Comparison of ENCODE assay signal across 19 cellular contexts in the genomic region with DNA sequence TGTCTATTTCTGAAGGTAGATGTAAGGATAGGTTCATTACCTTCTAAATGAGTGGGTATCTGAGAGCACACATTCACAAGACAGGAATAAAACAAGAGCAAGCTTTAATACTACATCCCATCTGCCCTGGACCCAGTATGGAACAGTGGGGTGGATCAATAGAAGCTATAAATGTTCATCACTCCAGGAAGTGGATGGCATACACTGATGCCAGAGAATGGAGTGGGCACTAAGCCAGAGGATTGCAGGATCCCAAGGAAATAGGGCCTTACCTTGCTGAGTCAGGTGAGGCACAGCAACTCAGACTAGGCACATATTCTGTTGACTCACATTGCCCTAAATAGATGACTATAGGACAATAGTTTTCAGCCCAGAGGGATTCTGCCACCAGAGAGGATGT.
"Had no signal": no experiment of that assay in that cellular context is flagged by ENCODE, and none has a peak within 500 bp of the region (broad histone marks: within the 10 kb centered on the region; RNA-seq: fewer than 3 reads in every experiment).

No MANE protein-coding gene starts in this region.

- H3K4me3 ChIP-seq: colonic mucosa, left ventricle myocardium inferior, lower lobe of right lung, psoas muscle, testis, tibial nerve had no signal

- ATAC-seq: foreskin keratinocyte; left cardiac atrium; lower lobe of right lung; natural killer cell treated with Interleukin-12 subunit alpha and Interleukin-12 subunit beta and Interleukin-15 and Interleukin-18, amount 100 ng/mL, for 72 hours; psoas muscle; sciatic nerve; stimulated activated naive B cell treated with anti-CD40 and anti-IgM and Interleukin-4, amounts not matched to agents 10 μg/mL and 1 μg/mL and 100 μg/mL, for 72 hours; stimulated activated naive CD8-positive, alpha-beta T cell treated with anti-CD3 and anti-CD28 coated beads, Interleukin-15, amount 100 ng/mL, for 72 hours had no signal

- DNase-seq: colonic mucosa; dermis blood vessel endothelial cell; erythroblast; foreskin keratinocyte; immature natural killer cell; left cardiac atrium; left ventricle myocardium inferior; lower lobe of right lung; psoas muscle; stimulated activated CD4-positive, alpha-beta T cell treated with anti-CD3 and anti-CD28 coated beads, Interleukin-2, amount 100 ng/mL, for 24 hours; stimulated activated CD4-positive, alpha-beta T cell treated with anti-CD3 and anti-CD28 coated beads, Interleukin-4, amount 100 ng/mL, for 4 hours; stimulated activated naive B cell treated with anti-CD40 and anti-IgM and Interleukin-4, amounts not matched to agents 10 μg/mL and 1 μg/mL and 100 μg/mL, for 72 hours; stimulated activated naive CD8-positive, alpha-beta T cell treated with anti-CD3 and anti-CD28 coated beads, Interleukin-15, amount 100 ng/mL, for 72 hours; testis had no signal

- H2AFZ ChIP-seq: parathyroid adenoma had no signal

- H3K27me3 ChIP-seq: colonic mucosa, foreskin keratinocyte, testis, tibial nerve had no signal

- H3K79me2 ChIP-seq: parathyroid adenoma had no signal

- H3K4me1 ChIP-seq: colonic mucosa, foreskin keratinocyte, left ventricle myocardium inferior, lower lobe of right lung, parathyroid adenoma, psoas muscle, testis, tibial nerve had no signal

- H3K27ac ChIP-seq: colonic mucosa, foreskin keratinocyte, left ventricle myocardium inferior, lower lobe of right lung, parathyroid adenoma, psoas muscle, testis, tibial nerve had no signal

- H3K9ac ChIP-seq: parathyroid adenoma had no signal

- FAIRE-seq: keratinocyte had no signal

- H3K36me3 ChIP-seq: colonic mucosa, left ventricle myocardium inferior, lower lobe of right lung, tibial nerve had no signal

- H3K9me3 ChIP-seq: colonic mucosa, left ventricle myocardium inferior, lower lobe of right lung, psoas muscle, testis, tibial nerve had no signal
